Comparison of ENCODE assay signal across 8 cellular contexts in genomic region chr2:72934683-72935610, GRCh38. TPM values are rescaled to one million over a fixed set of nuclear protein-coding genes. Genes with fewer than 3 reads are reported as not detected.
DNase-seq lines count a peak whose midpoint lies in the region; ATAC-seq and TF ChIP-seq lines count a peak whose summit lies in the region.

No MANE protein-coding gene starts in this region.

- ATAC-seq in GM18907 (IDR thresholded peaks at IDR 0.05; ENCODE audit: unreplicated experiment) = peak; percentile 74
- ATAC-seq in esophagus mucosa = peak; percentile 74
- no peak for ATAC-seq in HG02610 (IDR thresholded peaks at IDR 0.05; ENCODE audit: unreplicated experiment)

- peaks cover 7 to 35% (median 12%) of the 10 kb centered on the region in 11 experiments; a peak in 20 of 22 replicates for H3K27me3 ChIP-seq in BLaER1 treated with 17β-estradiol and CSF1 and Interleukin-3, amounts not matched to agents 10 nM and 100 nM

- no peaks in the 10 kb centered on the region for H3K9me3 ChIP-seq in BLaER1 treated with 17β-estradiol and CSF1 and Interleukin-3, amounts not matched to agents 10 nM and 100 nM (replicated peaks in 1 of 11)

- H3K27ac ChIP-seq in BLaER1 treated with 17β-estradiol and CSF1 and Interleukin-3, amounts not matched to agents 10 nM and 100 nM = no peak overlapping the region

- peak overlapping the region in 8 of 11 experiments; percentile 85 to 97 (median 89); a peak in 16 of 22 replicates for H3K4me2 ChIP-seq in BLaER1 treated with 17β-estradiol and CSF1 and Interleukin-3, amounts not matched to agents 10 nM and 100 nM

- peaks cover 5 to 90% (median 82%) of the 10 kb centered on the region in 10 experiments; a peak in 19 of 20 replicates for H3K4me1 ChIP-seq in BLaER1 treated with 17β-estradiol and CSF1 and Interleukin-3, amounts not matched to agents 10 nM and 100 nM

- TF ChIP-seq CTCF in LNCaP clone FGC (IDR thresholded peaks at IDR 0.05; ENCODE audit: control insufficient read depth, extremely low read depth, insufficient read depth) = 0 out of 2 replicates have a peak, but pooled peaks have one; percentile 18

- H3K9ac ChIP-seq in BLaER1 treated with 17β-estradiol and CSF1 and Interleukin-3, amounts not matched to agents 10 nM and 100 nM = no peak overlapping the region

- peaks cover 0 to 54% (median 0%) of the 10 kb centered on the region in 11 experiments; a peak in 7 of 22 replicates for H4K20me1 ChIP-seq in BLaER1 treated with 17β-estradiol and CSF1 and Interleukin-3, amounts not matched to agents 10 nM and 100 nM

- H3K36me3 ChIP-seq in BLaER1 treated with 17β-estradiol and CSF1 and Interleukin-3, amounts not matched to agents 10 nM and 100 nM = no peaks in the 10 kb centered on the region

- no peak overlapping the region for H3K4me3 ChIP-seq in BLaER1 treated with 17β-estradiol and CSF1 and Interleukin-3, amounts not matched to agents 10 nM and 100 nM
- H3K4me3 ChIP-seq in LNCaP clone FGC (ENCODE audit: low read depth, low read length) = no peak overlapping the region

- DNase-seq in LNCaP clone FGC (ENCODE audit: low read depth) = no peak
- no peak for DNase-seq in stimulated activated naive CD4-positive, alpha-beta T cell (lab: John Stamatoyannopoulos, UW)
- DNase-seq in NK-92 treated with Interleukin-12 subunit alpha and Interleukin-12 subunit beta, amount 100 ng/mL, for 24 hours (lab: John Stamatoyannopoulos, UW) = no peak
- no peak for DNase-seq in NCI-H2227 (lab: John Stamatoyannopoulos, UW; ENCODE audit: unreplicated experiment)

RNA-seq across cellular contexts. Expression of gene EMX1, which starts 17.6 kb away (rescaled TPM):
- total RNA-seq in esophagus mucosa = not detected

RNA-seq across cellular contexts. Expression of gene SPR, which starts 47.7 kb away (rescaled TPM):
- total RNA-seq in esophagus mucosa = 16.1 TPM
